In genomic region chr11:47979378-47980092, GRCh38 we compare ENCODE assay signal across 7 cellular contexts. TPM values are rescaled to one million over a fixed set of nuclear protein-coding genes. Genes with fewer than 3 reads are reported as not detected.
A peak's percentile ranks its signal among the peaks of the same experiment; 100 is the strongest.
DNase-seq lines count a peak whose midpoint lies in the region; ATAC-seq and TF ChIP-seq lines count a peak whose summit lies in the region.

No MANE protein-coding gene starts in this region.

- no peak overlapping the region for H2BK20ac ChIP-seq in H9 (ENCODE audit: low read depth, low read length, poor library complexity, severe bottlenecking)

- H3K4me3 ChIP-seq in PC-9 (peak overlapping the region; percentile 93; the same call in 1 of the 2 replicates), fibroblast of villous mesenchyme (ENCODE audit: low read depth, low read length) (peak overlapping the region; percentile 74), lower leg skin (ENCODE audit: low read depth, poor library complexity, severe bottlenecking) (no peak overlapping the region)

- no peak overlapping the region for H3K18ac ChIP-seq in H9 (ENCODE audit: insufficient read length, low read depth, low read length)

- no peak overlapping the region for H3K27ac ChIP-seq in H9 (ENCODE audit: insufficient read length, low read depth, low read length)
- peak overlapping the region; percentile 14; the same call in 1 of the 2 replicates for H3K27ac ChIP-seq in PC-9

- H3K9me3 Mint-ChIP-seq in H9, result no peaks in the 10 kb centered on the region; a peak in 1 of 5 replicates
- no peaks in the 10 kb centered on the region for H3K9me3 Mint-ChIP-seq in osteocyte (ENCODE audit: unreplicated experiment)

- H3K4me1 Mint-ChIP-seq in H9 (peaks cover 17 to 28% of the 10 kb centered on the region in 2 experiments), osteocyte (ENCODE audit: unreplicated experiment) (peaks cover 36% of the 10 kb centered on the region)

- TF ChIP-seq CTCF in H9 (conservative IDR thresholded peaks at IDR 0.05) (peak; percentile 27; the same call in 1 of the 3 replicates), PC-9 (conservative IDR thresholded peaks at IDR 0.05) (no peak), fibroblast of villous mesenchyme (IDR thresholded peaks at IDR 0.05; ENCODE audit: insufficient read depth, low read depth, low read length) (no peak), osteocyte (IDR thresholded peaks at IDR 0.05) (no peak), lower leg skin (IDR thresholded peaks at IDR 0.05) (no peak)

- H3K14ac ChIP-seq in H9 (ENCODE audit: insufficient read depth, low read length), result no peak overlapping the region

- no peak overlapping the region for H2BK15ac ChIP-seq in H9 (ENCODE audit: low read depth, low read length)

- no peaks in the 10 kb centered on the region for H3K79me1 ChIP-seq in H9 (ENCODE audit: insufficient read depth, low read depth, low read length, poor library complexity, severe bottlenecking)

- H3K27me3 ChIP-seq in H9 (ENCODE audit: insufficient read depth, low read length), result no peaks in the 10 kb centered on the region
- no peaks in the 10 kb centered on the region for H3K27me3 ChIP-seq in PC-9 (ENCODE audit: insufficient read depth, low read depth)

- H3K4ac ChIP-seq in H9 (ENCODE audit: low read depth, low read length), result no peak overlapping the region

- H2BK5ac ChIP-seq in H9 (ENCODE audit: insufficient read length, low read length), result no peak overlapping the region

- no peak overlapping the region; a peak in 1 of 7 replicates for H3K27ac Mint-ChIP-seq in H9
- peak overlapping the region; percentile 8 for H3K27ac Mint-ChIP-seq in osteocyte (ENCODE audit: unreplicated experiment)

- no peak overlapping the region for H3K23ac ChIP-seq in H9 (ENCODE audit: insufficient read length, low read depth, low read length)

- no peak overlapping the region for H3K9ac ChIP-seq in H9 (ENCODE audit: extremely low read depth, insufficient read length, low read length)

- no peaks in the 10 kb centered on the region for H3K9me2 ChIP-seq in PC-9 (ENCODE audit: insufficient read depth)

- no peak overlapping the region for H3T11ph ChIP-seq in H9 (ENCODE audit: low read length)

- no peak overlapping the region for H2AK5ac ChIP-seq in H9 (ENCODE audit: insufficient read length, low read length)

- H3K36me3 Mint-ChIP-seq in H9 (ENCODE audit: insufficient read depth in 1 of 3, low read depth in 3 of 3) (peaks cover 0 to 3% (median 2%) of the 10 kb centered on the region in 3 experiments; a peak in 2 of 7 replicates), osteocyte (ENCODE audit: unreplicated experiment) (no peaks in the 10 kb centered on the region)

- peaks cover 11% of the 10 kb centered on the region for H3K23me2 ChIP-seq in H9 (ENCODE audit: insufficient read length, low read depth, low read length, poor library complexity, severe bottlenecking)

- H2BK12ac ChIP-seq in H9 (ENCODE audit: insufficient read length, low read depth, low read length), result no peak overlapping the region

- intact Hi-C loops in PC-9 (cut with micrococcal nuclease; ENCODE audit: unreplicated experiment) (loop anchor here (1.0 to 5.0 kb wide), 4 partner anchors 32 to 212 kb away; partner anchors contain the start of genes FNBP4 and NUP160), lower leg skin (cut with DNase I; ENCODE audit: low total_unique reads) (no loop called here)

- H3K4me1 ChIP-seq in H9 (ENCODE audit: insufficient read depth, low read length) (peaks cover 2% of the 10 kb centered on the region; the same call in 1 of the 2 replicates), PC-9 (replicated peaks; ENCODE audit: insufficient read depth) (peaks cover 56% of the 10 kb centered on the region)

- CTCF ChIA-PET in PC-9 (lab: Charles Lee), result interaction anchor here (0.6 to 1.9 kb wide), 5 partner anchors 16 to 130 kb away, joined by 3 to 14 read pairs (median 4); no protein-coding TSS in a partner anchor

- H4K20me1 ChIP-seq in H9 (ENCODE audit: control insufficient read depth, insufficient read depth, insufficient read length) (no peaks in the 10 kb centered on the region), PC-9 (ENCODE audit: insufficient read depth) (no peaks in the 10 kb centered on the region)

- H2BK120ac ChIP-seq in H9 (ENCODE audit: low read depth, low read length, poor library complexity, severe bottlenecking), result no peak overlapping the region

- H3K56ac ChIP-seq in H9 (ENCODE audit: insufficient read length, low read depth, low read length), result no peak overlapping the region

- no peak for TF ChIP-seq POLR2A in lower leg skin (IDR thresholded peaks at IDR 0.05)

- POLR2A ChIA-PET in PC-9 (lab: Charles Lee; ENCODE audit: unreplicated experiment), result interaction anchor here (0.6 kb wide), 1 partner anchor 75 kb away, joined by 23 read pairs; no protein-coding TSS in a partner anchor

- H3K4me2 ChIP-seq in H9 (ENCODE audit: insufficient read depth, insufficient read length, low read length) (peak overlapping the region; percentile 54), PC-9 (peak overlapping the region; percentile 64)

- peaks cover 50% of the 10 kb centered on the region for H3F3A ChIP-seq in PC-9 (ENCODE audit: insufficient read depth, low read depth)

- H3K79me2 ChIP-seq in H9 (ENCODE audit: insufficient read depth, low read length), result peaks cover 2% of the 10 kb centered on the region; the same call in 1 of the 2 replicates
- H3K79me2 ChIP-seq in PC-9 (ENCODE audit: low read depth), result peaks cover 36% of the 10 kb centered on the region

- H3K9me3 ChIP-seq in H9 (ENCODE audit: control insufficient read depth, low read depth, low read length) (no peaks in the 10 kb centered on the region), PC-9 (ENCODE audit: insufficient read depth, low read depth) (no peaks in the 10 kb centered on the region)

- peak; percentile 75 for DNase-seq in H9
- peak; percentile 43 to 50 for DNase-seq in PC-9
- DNase-seq in fibroblast of villous mesenchyme (ENCODE audit: low read depth), result no peak
- DNase-seq in osteocyte (ENCODE audit: extremely low spot score, unreplicated experiment), result no peak
- no peak for DNase-seq in lower leg skin (ENCODE audit: low spot score in 2 of 2)

- no peak overlapping the region for H4K8ac ChIP-seq in H9 (replicated peaks; ENCODE audit: insufficient read length, low read depth, low read length)

- H3K27me3 Mint-ChIP-seq in H9 (ENCODE audit: low read depth), result peaks cover 20% of the 10 kb centered on the region
- H3K27me3 Mint-ChIP-seq in osteocyte (ENCODE audit: unreplicated experiment), result no peaks in the 10 kb centered on the region

- peaks cover 17% of the 10 kb centered on the region for H3K36me3 ChIP-seq in PC-9 (ENCODE audit: low read depth)

- no peak overlapping the region for H4K91ac ChIP-seq in H9 (ENCODE audit: insufficient read length, low read depth, low read length)

- H3K4me3 Mint-ChIP-seq in H9, result peak overlapping the region; percentile 56 to 70
- H3K4me3 Mint-ChIP-seq in osteocyte (ENCODE audit: unreplicated experiment), result peak overlapping the region; percentile 36

- no CpG with 5 or more reads among the region's 19 CpGs for WGBS in H9 (ENCODE audit: extremely low coverage, insufficient read length, low lambda C conversion rate)
- WGBS in lower leg skin, 2 donors, result 38 to 42% methylated on average over 19 of the region's 19 CpGs

- no peak for ATAC-seq in HG03565 (IDR thresholded peaks at IDR 0.05; ENCODE audit: unreplicated experiment)
- no peak for ATAC-seq in GM18907 (IDR thresholded peaks at IDR 0.05; ENCODE audit: unreplicated experiment)

- BruUV-seq in PC-9 (replicated peaks; lab: Mats Ljungman, UMichigan), result TSS peak; percentile 79

- no peak overlapping the region for H2AFZ ChIP-seq in H9 (ENCODE audit: low read length)
- peak overlapping the region; percentile 39; the same call in 1 of the 2 replicates for H2AFZ ChIP-seq in PC-9

- H4K5ac ChIP-seq in H9 (ENCODE audit: insufficient read length, low read depth, low read length), result no peak overlapping the region

RNA-seq across cellular contexts. Expression of gene PTPRJ, which starts 0.8 kb away (rescaled TPM):
- total RNA-seq in H9 (2021), result 10.6 and 11.4 TPM in 2 replicates
- total RNA-seq in PC-9 (2021), result 43.3 and 43.7 TPM in 2 replicates
- 18.7 and 29.8 TPM in 2 replicates for total RNA-seq in fibroblast of villous mesenchyme
- total RNA-seq in osteocyte, result 16.6 and 18.6 TPM in 2 replicates
- 10 to 100 TPM in 2 of 4 donors, 1 to 10 TPM in 2; 4.2 to 26.2 (median 9.2) TPM for total RNA-seq in lower leg skin

Comparison
In these comparisons a context has a peak if more than half of its experiments do, and no peak if none do; other contexts are left out.
1. DNase-seq: peak in H9 (single experiment) and PC-9 (2 of 2); none in fibroblast of villous mesenchyme (single experiment), osteocyte (single experiment) and lower leg skin (0 of 2).